ENCODE assay signal across 37 cellular contexts in the genomic region with DNA sequence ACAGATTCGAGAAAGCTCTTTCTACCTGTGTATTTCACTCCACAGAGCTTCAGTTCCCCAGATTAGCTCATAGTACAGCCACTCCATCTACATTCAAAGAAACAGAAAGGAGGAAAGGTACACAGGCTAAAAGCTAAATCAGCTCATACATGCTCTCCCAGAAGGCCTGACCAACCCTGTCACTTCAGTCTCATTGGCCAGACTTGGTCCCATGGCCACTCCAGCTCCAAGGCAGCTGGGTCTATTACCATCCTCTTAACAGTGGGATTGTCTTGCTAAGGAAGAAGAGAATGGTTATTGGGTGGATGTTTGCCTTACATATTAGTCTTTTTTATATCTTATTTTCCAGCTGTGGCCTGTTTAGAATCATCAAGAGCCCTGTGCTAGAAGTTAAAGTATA.
"Had no signal": no experiment of that assay in that cellular context is flagged by ENCODE, and none has a peak within 500 bp of the region (broad histone marks: within the 10 kb centered on the region; RNA-seq: fewer than 3 reads in every experiment).

No MANE protein-coding gene starts in this region.

- H3K4me3 ChIP-seq: adrenal gland, Peyer's patch had no signal

- H3K27ac Mint-ChIP-seq: activated CD8-positive, alpha-beta memory T cell treated with anti-CD3 and anti-CD28 coated beads, Interleukin-2, amount 10 ng/mL, durations not matched to agents 7 days and 5 days; activated naive CD4-positive, alpha-beta T cell treated with anti-CD3 and anti-CD28 coated beads, Interleukin-2, amount 50 U/mL, for 72 hours; activated T-cell treated with anti-CD3 and anti-CD28 coated beads, Interleukin-2, amount 50 U/mL, for 72 hours; activated T-helper 2 cell treated with anti-CD3 and anti-CD28 coated beads, Interferon-gamma antibody, Interleukin-2, Interleukin-4, amounts not matched to agents 10 μg/mL and 5 μg/mL and 100 μg/mL, durations not matched to agents 14 hours and 24 hours and 36 hours; IgD-negative memory B cell; T-cell had no signal

- ATAC-seq: activated CD8-positive, alpha-beta memory T cell treated with anti-CD3 and anti-CD28 coated beads, Interleukin-2, amount 10 ng/mL, durations not matched to agents 7 days and 5 days; activated naive CD4-positive, alpha-beta T cell treated with anti-CD3 and anti-CD28 coated beads, Interleukin-2, amount 50 U/mL, for 72 hours; activated T-cell treated with anti-CD3 and anti-CD28 coated beads, Interleukin-2, amount 50 U/mL, for 72 hours; PC-3; SK-N-SH treated with all-trans-retinoic acid at 6 μM for 48 hours; T-cell had no signal

- H3K27ac ChIP-seq: adrenal gland, brain microvascular endothelial cell, KMS-11, Peyer's patch, VCaP had no signal

- H3K4me3 Mint-ChIP-seq: activated CD8-positive, alpha-beta memory T cell treated with anti-CD3 and anti-CD28 coated beads, Interleukin-2, amount 10 ng/mL, durations not matched to agents 7 days and 5 days; activated T-cell treated with anti-CD3 and anti-CD28 coated beads, Interleukin-2, amount 50 U/mL, for 72 hours; IgD-negative memory B cell; T-cell had no signal

- H3K4me2 ChIP-seq: KMS-11 had no signal

- H3K27me3 ChIP-seq: adrenal gland, brain microvascular endothelial cell, Peyer's patch had no signal

- H3K36me3 ChIP-seq: adrenal gland, brain microvascular endothelial cell, Peyer's patch had no signal

- H3K9me3 ChIP-seq: adrenal gland, Peyer's patch had no signal

- H3K9ac ChIP-seq: KMS-11 had no signal

- H3K4me1 ChIP-seq: adrenal gland, Peyer's patch had no signal

- H3K9me3 Mint-ChIP-seq: T-cell had no signal

- DNase-seq: activated CD4-positive, alpha-beta T cell treated with anti-CD3 and anti-CD28 coated beads for 1 hour; activated CD4-positive, alpha-beta T cell treated with anti-CD3 and anti-CD28 coated beads for 48 hours; activated CD4-positive, alpha-beta T cell treated with anti-CD3 and anti-CD28 coated beads, Interleukin-2, amount 50 U/mL, for 48 hours; activated CD4-positive, CD25-positive, alpha-beta regulatory T cell; activated CD8-positive, alpha-beta memory T cell treated with anti-CD3 and anti-CD28 coated beads for 24 hours; activated CD8-positive, alpha-beta memory T cell treated with anti-CD3 and anti-CD28 coated beads, Interleukin-2, amount 10 ng/mL, durations not matched to agents 7 days and 5 days; activated gamma-delta T cell; activated naive CD4-positive, alpha-beta T cell treated with Interleukin-2 at 50 U/mL for 16 hours; activated T-cell treated with anti-CD3 and anti-CD28 coated beads, Interleukin-2, amount 50 U/mL, for 1 hour; activated T-cell treated with anti-CD3 and anti-CD28 coated beads, Interleukin-2, amount 50 U/mL, for 72 hours; adrenal gland; brain microvascular endothelial cell; central memory CD4-positive, alpha-beta T cell; NCI-H1092 treated with DMSO at 0.1 percent for 48 hours; NCI-H1417; NCI-H146; NCI-H187; NCI-H2029 treated with DMSO at 0.1 percent for 48 hours; NCI-H2107; NCI-H2171; NCI-H510A; NCI-H526; NCI-H748 treated with DMSO at 0.1 percent for 48 hours; NK-92 treated with Interleukin-12 subunit alpha and Interleukin-12 subunit beta, amount 100 ng/mL, for 24 hours; PC-3; Peyer's patch; RPMI8226; SIG-M5; T-cell; T-helper 2 cell; T-helper 9 cell had no signal

- H3K27me3 Mint-ChIP-seq: activated CD8-positive, alpha-beta memory T cell treated with anti-CD3 and anti-CD28 coated beads, Interleukin-2, amount 10 ng/mL, durations not matched to agents 7 days and 5 days; IgD-negative memory B cell; T-cell had no signal
